In the genomic region with DNA sequence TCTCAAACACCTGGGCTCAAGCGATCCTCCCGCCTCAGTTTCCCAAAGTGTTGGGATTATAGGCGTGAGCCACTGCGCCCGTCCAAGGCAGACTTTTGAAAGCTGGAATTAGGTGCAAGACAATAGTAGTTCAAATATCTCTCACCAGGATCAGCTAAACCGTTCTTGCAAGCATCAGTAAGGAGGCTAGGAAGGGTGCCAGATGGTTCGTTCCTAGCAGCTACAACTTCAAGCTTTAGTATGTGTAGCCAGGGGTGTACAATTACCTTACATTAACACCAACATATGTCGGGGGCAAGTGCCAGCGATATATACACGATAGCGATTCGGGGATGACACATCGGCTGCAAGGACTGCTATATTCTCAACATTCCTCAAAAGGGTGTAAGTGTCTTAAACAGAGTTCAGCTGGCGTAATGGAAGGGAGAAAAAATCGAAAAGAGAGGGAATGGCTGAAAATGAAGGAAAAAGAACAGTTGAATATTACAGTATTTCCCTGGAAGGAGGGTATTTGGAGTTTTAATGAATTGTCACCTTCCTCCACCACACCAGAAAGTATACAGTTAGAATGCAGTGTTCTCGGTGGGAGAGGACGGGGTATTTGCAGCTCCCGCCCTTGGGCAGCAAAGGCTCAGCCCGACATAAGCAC, we compare ENCODE assay signal across 8 cellular contexts. TPM values are rescaled to one million over a fixed set of nuclear protein-coding genes. Genes with fewer than 3 reads are reported as not detected.
DNase-seq lines count a peak whose midpoint lies in the region; ATAC-seq and TF ChIP-seq lines count a peak whose summit lies in the region.

No MANE protein-coding gene starts in this region.

- intact Hi-C loops in CD8-positive, alpha-beta T cell (cut with DNase I, micrococcal nuclease): loop anchor here (1.0 to 10.0 kb wide), 9 partner anchors 60 to 1672 kb away; a partner anchor contains a TSS
- intact Hi-C loops in naive thymus-derived CD4-positive, alpha-beta T cell (cut with micrococcal nuclease): loop anchor here (1.0 to 2.0 kb wide), 7 partner anchors 60 to 197 kb away; a partner anchor contains a TSS

- H3K27ac ChIP-seq in CD8-positive, alpha-beta T cell (ENCODE audit: low read depth, low read length): peak overlapping the region; percentile 59
- no peak overlapping the region for H3K27ac ChIP-seq in SK-N-MC
- peak overlapping the region; percentile 90 for H3K27ac ChIP-seq in naive thymus-derived CD4-positive, alpha-beta T cell (ENCODE audit: low read depth, low read length)

- no peak for ATAC-seq in CD8-positive, alpha-beta T cell
- ATAC-seq in HG02642 (IDR thresholded peaks at IDR 0.05; ENCODE audit: poor library complexity, unreplicated experiment): peak; percentile 14
- no peak for ATAC-seq in naive thymus-derived CD4-positive, alpha-beta T cell

- H3K27ac Mint-ChIP-seq in CD8-positive, alpha-beta T cell: peak overlapping the region; percentile 93
- peak overlapping the region; percentile 56 to 95 (median 88) for H3K27ac Mint-ChIP-seq in naive thymus-derived CD4-positive, alpha-beta T cell

- peaks cover 29% of the 10 kb centered on the region for H3K4me1 Mint-ChIP-seq in CD8-positive, alpha-beta T cell (ENCODE audit: low read depth)
- H3K4me1 Mint-ChIP-seq in naive thymus-derived CD4-positive, alpha-beta T cell: peaks cover 8 to 32% (median 23%) of the 10 kb centered on the region in 7 donors

- TF ChIP-seq CTCF in CD8-positive, alpha-beta T cell (IDR thresholded peaks at IDR 0.05): no peak

- peaks cover 19% of the 10 kb centered on the region for H3K4me1 ChIP-seq in CD8-positive, alpha-beta T cell (ENCODE audit: insufficient read depth, low read length)
- H3K4me1 ChIP-seq in naive thymus-derived CD4-positive, alpha-beta T cell (ENCODE audit: control insufficient read depth in 2 of 2, insufficient read depth in 2 of 2, low read length in 2 of 2): peaks cover 11 to 15% of the 10 kb centered on the region in 2 donors

- no peaks in the 10 kb centered on the region for H3K27me3 Mint-ChIP-seq in CD8-positive, alpha-beta T cell (ENCODE audit: low read depth)
- peaks cover 0 to 27% (median 0%) of the 10 kb centered on the region in 5 donors for H3K27me3 Mint-ChIP-seq in naive thymus-derived CD4-positive, alpha-beta T cell

- H3K9me3 ChIP-seq in CD8-positive, alpha-beta T cell (ENCODE audit: low read length): no peaks in the 10 kb centered on the region
- H3K9me3 ChIP-seq in SK-N-MC (ENCODE audit: low read depth, low read length): no peaks in the 10 kb centered on the region
- H3K9me3 ChIP-seq in naive thymus-derived CD4-positive, alpha-beta T cell (ENCODE audit: control insufficient read depth in 2 of 3, low read length in 3 of 3): no peaks in the 10 kb centered on the region

- no peak for DNase-seq in CD8-positive, alpha-beta T cell
- DNase-seq in SK-N-MC (ENCODE audit: low read depth, low spot score) (no peak), erythroblast (lab: John Stamatoyannopoulos, UW) (peak; percentile 28 to 47), NCI-H1436 treated with DMSO at 0.1 percent for 48 hours (lab: John Stamatoyannopoulos, UW) (no peak)
- peak in 2 of 9 donors; percentile 2 to 4 for DNase-seq in naive thymus-derived CD4-positive, alpha-beta T cell
- no peak for DNase-seq in stimulated activated CD4-positive, alpha-beta T cell treated with anti-CD3 and anti-CD28 coated beads, Interleukin-12 subunit alpha, Interleukin-12 subunit beta, amount 100 ng/mL, for 4 hours
- no peak for DNase-seq in activated effector memory CD4-positive, alpha-beta T cell treated with Interleukin-2 at 50 U/mL for 16 hours

- H3K9me3 Mint-ChIP-seq in CD8-positive, alpha-beta T cell: no peaks in the 10 kb centered on the region
- no peaks in the 10 kb centered on the region for H3K9me3 Mint-ChIP-seq in naive thymus-derived CD4-positive, alpha-beta T cell

- no peaks in the 10 kb centered on the region for H3K27me3 ChIP-seq in CD8-positive, alpha-beta T cell (ENCODE audit: insufficient read depth, low read length)
- no peaks in the 10 kb centered on the region for H3K27me3 ChIP-seq in naive thymus-derived CD4-positive, alpha-beta T cell (ENCODE audit: control insufficient read depth in 2 of 2, insufficient read depth in 2 of 2, low read length in 2 of 2)

- peak overlapping the region; percentile 57 for H3K4me3 ChIP-seq in CD8-positive, alpha-beta T cell (ENCODE audit: low read depth, low read length)
- H3K4me3 ChIP-seq in SK-N-MC: peak overlapping the region; percentile 98
- peak overlapping the region; percentile 80 for H3K4me3 ChIP-seq in naive thymus-derived CD4-positive, alpha-beta T cell (ENCODE audit: low read length)

- POLR2A ChIA-PET in CD8-positive, alpha-beta T cell (lab: Charles Lee): interaction anchor here (1.1 to 2.3 kb wide), 3 partner anchors 10 to 171 kb away, joined by 5 to 12 read pairs (median 7); a partner anchor contains a TSS
- POLR2A ChIA-PET in naive thymus-derived CD4-positive, alpha-beta T cell (lab: Charles Lee): interaction anchor here (0.6 to 1.7 kb wide), 6 partner anchors 10 to 171 kb away, joined by 3 to 11 read pairs (median 6); a partner anchor contains a TSS

- H3K4me3 Mint-ChIP-seq in CD8-positive, alpha-beta T cell: peak overlapping the region; percentile 93
- peak overlapping the region; percentile 87 to 98 (median 94) for H3K4me3 Mint-ChIP-seq in naive thymus-derived CD4-positive, alpha-beta T cell

- no peak for TF ChIP-seq POLR2A in erythroblast (IDR thresholded peaks at IDR 0.05; ENCODE audit: low read length)

- no peaks in the 10 kb centered on the region for H3K36me3 Mint-ChIP-seq in CD8-positive, alpha-beta T cell
- peaks cover 0 to 3% (median 0%) of the 10 kb centered on the region in 5 donors for H3K36me3 Mint-ChIP-seq in naive thymus-derived CD4-positive, alpha-beta T cell

- no peaks in the 10 kb centered on the region for H3K36me3 ChIP-seq in CD8-positive, alpha-beta T cell (ENCODE audit: insufficient read depth, low read length)
- no peaks in the 10 kb centered on the region for H3K36me3 ChIP-seq in SK-N-MC (ENCODE audit: insufficient read depth, low read length)
- H3K36me3 ChIP-seq in naive thymus-derived CD4-positive, alpha-beta T cell (ENCODE audit: control insufficient read depth in 2 of 3, insufficient read depth in 3 of 3, low read length in 3 of 3): no peaks in the 10 kb centered on the region

- CTCF ChIA-PET in CD8-positive, alpha-beta T cell (lab: Charles Lee): interaction anchor here (1.1 to 1.6 kb wide), 2 partner anchors 70 to 195 kb away, joined by 3 to 4 read pairs; no protein-coding TSS in a partner anchor
- CTCF ChIA-PET in naive thymus-derived CD4-positive, alpha-beta T cell (lab: Charles Lee): no interaction called here

- peak overlapping the region; percentile 71 for H3K9ac ChIP-seq in SK-N-MC (ENCODE audit: insufficient read length)

RNA-seq across cellular contexts. Expression of a gene that starts 0.6 kb away (rescaled TPM):
- total RNA-seq in CD8-positive, alpha-beta T cell: 1 to 10 TPM; 4.2 TPM
- total RNA-seq in naive thymus-derived CD4-positive, alpha-beta T cell: 10 to 100 TPM in 4 of 5 experiments, 1 to 10 TPM in 1; 9.8 to 33.6 (median 11.2) TPM
- polyA plus RNA-seq in naive thymus-derived CD4-positive, alpha-beta T cell: 10 to 100 TPM in 1 of 2 donors, 1 to 10 TPM in 1; 5.4 to 11.6 TPM

Comparison
In these comparisons a context has a peak if more than half of its experiments do, and no peak if none do; other contexts are left out.
1. DNase-seq: peak in erythroblast (2 of 2); none in CD8-positive, alpha-beta T cell (0 of 7), SK-N-MC (single experiment), stimulated activated CD4-positive, alpha-beta T cell treated with anti-CD3 and anti-CD28 coated beads, Interleukin-12 subunit alpha, Interleukin-12 subunit beta, amount 100 ng/mL, for 4 hours (single experiment), activated effector memory CD4-positive, alpha-beta T cell treated with Interleukin-2 at 50 U/mL for 16 hours (single experiment) and NCI-H1436 treated with DMSO at 0.1 percent for 48 hours (single experiment).
2. Peak in every context shown above with its lines, with median percentiles within 50 percentile points of each other: H3K4me3 ChIP-seq.